ENCODE assay signal across 18 cellular contexts in genomic region chr10:103816431-103816830, GRCh38. TPM values are rescaled to one million over a fixed set of nuclear protein-coding genes. Genes with fewer than 3 reads are reported as not detected.
A peak's percentile ranks its signal among the peaks of the same experiment; 100 is the strongest.
DNase-seq lines count a peak whose midpoint lies in the region; ATAC-seq and TF ChIP-seq lines count a peak whose summit lies in the region.
"Had no signal": no experiment of that assay in that cellular context is flagged by ENCODE, and none has a peak within 500 bp of the region (broad histone marks: within the 10 kb centered on the region; RNA-seq: fewer than 3 reads in every experiment).

No MANE protein-coding gene starts in this region.

- H3K27ac Mint-ChIP-seq in stimulated activated naive CD8-positive, alpha-beta T cell treated with anti-CD3 and anti-CD28 coated beads, Interleukin-15, amount 100 ng/mL, for 72 hours: no peak overlapping the region
- H3K27ac Mint-ChIP-seq in chondrocyte (ENCODE audit: unreplicated experiment): no peak overlapping the region
- H3K27ac Mint-ChIP-seq: dendritic cell treated with granulocyte-macrophage colony-stimulating factor and Interleukin-4, amounts not matched to agents 40 ng/mL and 50 ng/mL, for 4 days; natural killer cell; progenitor cell of endocrine pancreas had no signal

- no peaks in the 10 kb centered on the region for H3K36me3 Mint-ChIP-seq in chondrocyte (ENCODE audit: low read depth)
- H3K36me3 Mint-ChIP-seq: natural killer cell had no signal

- H3K4me1 Mint-ChIP-seq in stimulated activated naive CD8-positive, alpha-beta T cell treated with anti-CD3 and anti-CD28 coated beads, Interleukin-15, amount 100 ng/mL, for 72 hours: peaks cover 7% of the 10 kb centered on the region
- H3K4me1 Mint-ChIP-seq in chondrocyte (ENCODE audit: low read depth): peaks cover 27% of the 10 kb centered on the region

- TF ChIP-seq CTCF in chondrocyte (IDR thresholded peaks at IDR 0.05): no peak

- H3K4me3 Mint-ChIP-seq in stimulated activated naive CD8-positive, alpha-beta T cell treated with anti-CD3 and anti-CD28 coated beads, Interleukin-15, amount 100 ng/mL, for 72 hours: no peak overlapping the region
- H3K4me3 Mint-ChIP-seq in chondrocyte (ENCODE audit: unreplicated experiment): no peak overlapping the region
- H3K4me3 Mint-ChIP-seq: dendritic cell treated with granulocyte-macrophage colony-stimulating factor and Interleukin-4, amounts not matched to agents 40 ng/mL and 50 ng/mL, for 4 days; natural killer cell had no signal

- DNase-seq in A172 (ENCODE audit: low spot score) (peak; percentile 60), amniotic epithelial cell (ENCODE audit: low read depth) (peak; percentile 47), head of caudate nucleus (peak in 26 of 42 donors; percentile 12 to 82 (median 48)), chondrocyte (ENCODE audit: low spot score) (no peak)
- no peak for DNase-seq in stimulated activated naive CD8-positive, alpha-beta T cell treated with anti-CD3 and anti-CD28 coated beads, Interleukin-15, amount 100 ng/mL, for 72 hours
- DNase-seq in activated CD4-positive, alpha-beta T cell treated with anti-CD3 and anti-CD28 coated beads, Interleukin-2, amount 50 U/mL, for 48 hours: no peak
- DNase-seq: anterior cingulate cortex; esophagus squamous epithelium; GF-D8; natural killer cell; NCI-H2081 treated with DMSO at 0.1 percent for 48 hours; NK-92 treated with Interleukin-12 subunit alpha and Interleukin-12 subunit beta, amount 100 ng/mL, for 24 hours; SIG-M5; stimulated activated CD4-positive, alpha-beta T cell treated with anti-CD3 and anti-CD28 coated beads, Interleukin-1b, Interleukin-23, amount 100 ng/mL, for 48 hours had no signal

- H3K9me3 Mint-ChIP-seq in stimulated activated naive CD8-positive, alpha-beta T cell treated with anti-CD3 and anti-CD28 coated beads, Interleukin-15, amount 100 ng/mL, for 72 hours: no peaks in the 10 kb centered on the region
- no peaks in the 10 kb centered on the region for H3K9me3 Mint-ChIP-seq in chondrocyte (ENCODE audit: low read depth)
- H3K9me3 Mint-ChIP-seq: dendritic cell treated with granulocyte-macrophage colony-stimulating factor and Interleukin-4, amounts not matched to agents 40 ng/mL and 50 ng/mL, for 4 days; natural killer cell had no signal

- ATAC-seq in GM21576 (IDR thresholded peaks at IDR 0.05; ENCODE audit: unreplicated experiment): peak; percentile 56
- ATAC-seq in stimulated activated naive CD8-positive, alpha-beta T cell treated with anti-CD3 and anti-CD28 coated beads, Interleukin-15, amount 100 ng/mL, for 72 hours: no peak
- no peak for ATAC-seq in GM19395 (IDR thresholded peaks at IDR 0.05; ENCODE audit: unreplicated experiment)
- ATAC-seq: natural killer cell had no signal

- intact Hi-C loops in head of caudate nucleus (cut with DNase I): no loop called here

- peaks cover 25% of the 10 kb centered on the region for H3K27me3 Mint-ChIP-seq in stimulated activated naive CD8-positive, alpha-beta T cell treated with anti-CD3 and anti-CD28 coated beads, Interleukin-15, amount 100 ng/mL, for 72 hours
- H3K27me3 Mint-ChIP-seq in chondrocyte (ENCODE audit: low read depth): peaks cover 14% of the 10 kb centered on the region
- H3K27me3 Mint-ChIP-seq: progenitor cell of endocrine pancreas had no signal

RNA-seq across cellular contexts. Expression of gene SH3PXD2A, which starts 38.9 kb away (rescaled TPM):
- total RNA-seq in A172 (2014; rRNA removed; shearing (Covaris generic)): 1.7 and 2.0 TPM in 2 replicates
- total RNA-seq in chondrocyte: 40.2 to 46.0 TPM (median 45.7 TPM) in 3 replicates

Comparison
In these comparisons a context has a peak if more than half of its experiments do, and no peak if none do; other contexts are left out.
1. DNase-seq: peak in A172 (single experiment), amniotic epithelial cell (single experiment) and head of caudate nucleus (26 of 42); none in stimulated activated naive CD8-positive, alpha-beta T cell treated with anti-CD3 and anti-CD28 coated beads, Interleukin-15, amount 100 ng/mL, for 72 hours (0 of 2), activated CD4-positive, alpha-beta T cell treated with anti-CD3 and anti-CD28 coated beads, Interleukin-2, amount 50 U/mL, for 48 hours (0 of 2) and chondrocyte (single experiment).
2. RNA of gene SH3PXD2A, which starts 38.9 kb away (total RNA-seq): 40.2 to 46.0 TPM in chondrocyte; 1.7 to 2.0 TPM in A172; every median in the first group is over 10 times any median in the second.